In the genomic region with DNA sequence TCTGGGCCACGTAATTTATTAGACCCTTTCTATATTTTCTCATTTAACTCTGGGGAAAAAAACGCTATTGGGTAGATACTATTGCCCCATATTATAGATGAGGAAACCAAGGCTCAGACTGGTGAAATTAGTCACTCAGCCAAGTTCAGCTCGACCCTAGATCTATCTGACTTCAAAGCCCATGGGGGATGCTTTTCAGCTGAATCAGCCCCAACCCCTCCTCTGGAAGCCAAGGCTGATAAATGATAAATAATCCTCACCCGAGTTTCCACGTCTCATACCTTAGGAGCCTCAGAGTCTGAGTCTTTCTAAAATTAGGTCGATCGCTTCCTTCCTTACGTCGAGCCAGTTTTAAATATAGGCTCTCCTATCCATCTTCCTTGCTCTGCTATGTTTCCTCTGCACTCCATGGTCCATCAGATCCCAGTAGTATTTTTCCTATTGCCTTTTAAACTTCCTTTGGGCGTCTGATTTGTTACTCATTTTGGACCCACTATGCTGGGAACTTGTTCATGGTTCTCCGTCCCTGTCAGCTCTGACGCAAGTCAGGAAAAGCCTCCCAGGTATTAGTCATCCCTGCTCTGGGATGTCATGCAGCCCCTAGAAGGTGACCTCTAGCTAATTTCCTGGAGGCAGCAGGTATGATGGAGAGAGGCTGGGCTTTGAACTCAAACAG, we compare ENCODE assay signal across 16 cellular contexts.
A peak's percentile ranks its signal among the peaks of the same experiment; 100 is the strongest.
DNase-seq lines count a peak whose midpoint lies in the region; ATAC-seq and TF ChIP-seq lines count a peak whose summit lies in the region.
"Had no signal": no experiment of that assay in that cellular context is flagged by ENCODE, and none has a peak within 500 bp of the region (broad histone marks: within the 10 kb centered on the region; RNA-seq: fewer than 3 reads in every experiment).

No MANE protein-coding gene starts in this region.

- peak overlapping the region in 4 of 12 donors; percentile 8 to 45 (median 30) for H3K27ac ChIP-seq in heart left ventricle
- no peak overlapping the region for H3K27ac ChIP-seq in right atrium auricular region
- peak overlapping the region in 2 of 5 donors; percentile 1 to 75 for H3K27ac ChIP-seq in adrenal gland
- peak overlapping the region; percentile 25 for H3K27ac ChIP-seq in smooth muscle cell (ENCODE audit: low read depth)
- H3K27ac ChIP-seq: gastrocnemius medialis, neutrophil, spleen had no signal

- intact Hi-C loops in heart left ventricle (cut with DNase I) (loop anchor here in 1 of 10 donors (1.0 kb wide), 1 partner anchor 32 kb away; no protein-coding TSS in a partner anchor), adrenal gland (cut with DNase I) (no loop called here)

- H2AFZ ChIP-seq in smooth muscle cell (ENCODE audit: low read depth) = no peak overlapping the region

- no peaks in the 10 kb centered on the region for H4K20me1 ChIP-seq in smooth muscle cell (ENCODE audit: low read depth)

- no peaks in the 10 kb centered on the region for H3F3A ChIP-seq in smooth muscle cell (ENCODE audit: low read depth)

- TF ChIP-seq CTCF in heart left ventricle (IDR thresholded peaks at IDR 0.05) = no peak
- TF ChIP-seq CTCF in right atrium auricular region (IDR thresholded peaks at IDR 0.05) = no peak
- TF ChIP-seq CTCF in adrenal gland (IDR thresholded peaks at IDR 0.05) = no peak
- TF ChIP-seq CTCF in smooth muscle cell (IDR thresholded peaks at IDR 0.05; ENCODE audit: borderline replicate concordance, insufficient read depth, poor library complexity, severe bottlenecking) = no peak

- no peak for TF ChIP-seq POLR2A in heart left ventricle (IDR thresholded peaks at IDR 0.05)
- no peak for TF ChIP-seq POLR2A in adrenal gland (IDR thresholded peaks at IDR 0.05)

- H3K9me3 ChIP-seq in heart left ventricle (no peaks in the 10 kb centered on the region), right atrium auricular region (no peaks in the 10 kb centered on the region), adrenal gland (replicated peaks in 1 of 3) (no peaks in the 10 kb centered on the region), smooth muscle cell (replicated peaks; ENCODE audit: low read depth) (no peaks in the 10 kb centered on the region)
- H3K9me3 ChIP-seq: gastrocnemius medialis, MG63, neutrophil, spleen had no signal

- H3K36me3 ChIP-seq in heart left ventricle = no peaks in the 10 kb centered on the region
- H3K36me3 ChIP-seq in right atrium auricular region = no peaks in the 10 kb centered on the region
- H3K36me3 ChIP-seq in adrenal gland (replicated peaks in 1 of 2) = no peaks in the 10 kb centered on the region
- no peaks in the 10 kb centered on the region for H3K36me3 ChIP-seq in smooth muscle cell (ENCODE audit: low read depth)
- H3K36me3 ChIP-seq: gastrocnemius medialis, MG63, neutrophil, spleen had no signal

- H3K79me2 ChIP-seq in smooth muscle cell (ENCODE audit: low read depth) = no peaks in the 10 kb centered on the region

- no peak overlapping the region for H3K4me2 ChIP-seq in smooth muscle cell

- H3K4me1 ChIP-seq in heart left ventricle (peaks cover 0 to 37% (median 15%) of the 10 kb centered on the region in 12 donors), right atrium auricular region (peaks cover 0 to 21% of the 10 kb centered on the region in 2 donors), adrenal gland (replicated peaks in 1 of 2) (no peaks in the 10 kb centered on the region), smooth muscle cell (ENCODE audit: low read depth) (no peaks in the 10 kb centered on the region)
- H3K4me1 ChIP-seq: gastrocnemius medialis had no signal

- ATAC-seq in heart left ventricle (peak in 3 of 4 donors; percentile 53 to 86 (median 65)), HG02870 (IDR thresholded peaks at IDR 0.05; ENCODE audit: unreplicated experiment) (no peak), GM19455 (IDR thresholded peaks at IDR 0.05; ENCODE audit: unreplicated experiment) (no peak)
- ATAC-seq: activated naive CD8-positive, alpha-beta T cell treated with anti-CD3 and anti-CD28 coated beads, Interleukin-2, amount 50 U/mL, for 24 hours; gastrocnemius medialis had no signal

- H3K4me3 ChIP-seq in heart left ventricle = no peak overlapping the region
- no peak overlapping the region for H3K4me3 ChIP-seq in right atrium auricular region
- H3K4me3 ChIP-seq in adrenal gland = no peak overlapping the region
- H3K4me3 ChIP-seq in smooth muscle cell = no peak overlapping the region
- H3K4me3 ChIP-seq: gastrocnemius medialis, MG63, spleen had no signal

- no peak overlapping the region for H3K9ac ChIP-seq in smooth muscle cell (ENCODE audit: low read depth)

- H3K27me3 ChIP-seq in heart left ventricle (no peaks in the 10 kb centered on the region), right atrium auricular region (no peaks in the 10 kb centered on the region), adrenal gland (no peaks in the 10 kb centered on the region), smooth muscle cell (ENCODE audit: low read depth) (no peaks in the 10 kb centered on the region)
- H3K27me3 ChIP-seq: gastrocnemius medialis, MG63, neutrophil, spleen had no signal

- WGBS in heart left ventricle, 4 donors = 43 to 59% (median 47%) methylated on average over 12 of the region's 12 CpGs
- WGBS in adrenal gland, 4 donors = 49 to 56% (median 52%) methylated on average over 12 of the region's 12 CpGs
- 48% methylated on average over 12 of the region's 12 CpGs for WGBS in smooth muscle cell (ENCODE audit: low lambda C conversion rate)

- DNase-seq in heart left ventricle (peak in 1 of 5 donors; percentile 28), right atrium auricular region (ENCODE audit: low spot score) (no peak), adrenal gland (peak in 6 of 7 donors; percentile 34 to 72 (median 46)), glomerular visceral epithelial cell (ENCODE audit: extremely low spot score) (peak; percentile 42), smooth muscle cell (lab: John Stamatoyannopoulos, UW; ENCODE audit: unreplicated experiment) (no peak), NCI-H128 (lab: John Stamatoyannopoulos, UW; ENCODE audit: unreplicated experiment) (no peak)
- DNase-seq: activated CD4-positive, alpha-beta T cell treated with anti-CD3 and anti-CD28 coated beads for 1 hour; activated naive CD8-positive, alpha-beta T cell treated with anti-CD3 and anti-CD28 coated beads, Interleukin-2, amount 50 U/mL, for 24 hours; activated T-cell treated with anti-CD3 and anti-CD28 coated beads, Interleukin-2, amount 50 U/mL, for 1 hour; gastrocnemius medialis; MG63; spleen; SW 1271 had no signal

Comparison
In these comparisons a context has a peak if more than half of its experiments do, and no peak if none do; other contexts are left out.
1. ATAC-seq: peak in heart left ventricle (3 of 4); none in HG02870 (single experiment) and GM19455 (single experiment).
2. DNase-seq: peak in adrenal gland (6 of 7) and glomerular visceral epithelial cell (single experiment); none in right atrium auricular region (single experiment), smooth muscle cell (single experiment) and NCI-H128 (single experiment).